Comparison of ENCODE assay signal across 20 cellular contexts in the genomic region with DNA sequence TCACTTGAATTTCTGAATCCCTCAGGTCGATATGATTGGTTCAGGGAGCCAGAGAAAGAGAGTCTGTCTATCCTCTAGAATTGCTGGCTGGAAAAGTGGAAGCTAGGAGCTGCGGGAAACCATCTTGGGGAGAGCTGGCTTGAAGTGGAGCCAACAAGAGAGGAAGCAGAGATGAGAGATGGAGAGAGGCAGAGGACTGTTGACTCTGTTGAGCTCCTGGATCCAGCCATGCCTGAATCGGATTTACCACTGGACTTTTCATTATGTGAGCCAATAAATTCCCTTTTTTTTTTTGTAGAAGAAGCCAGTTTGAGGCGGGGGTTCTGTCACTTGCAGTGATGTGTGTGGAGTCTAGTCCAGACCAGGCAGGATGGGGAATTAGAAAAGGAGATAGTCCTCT.
"Had no signal": no experiment of that assay in that cellular context is flagged by ENCODE, and none has a peak within 500 bp of the region (broad histone marks: within the 10 kb centered on the region; RNA-seq: fewer than 3 reads in every experiment).

No MANE protein-coding gene starts in this region.

- H3K4me3 ChIP-seq: MG63 had no signal

- DNase-seq: Karpas-422, KG1, MG63, NCI-H1092, NCI-H1105 treated with DMSO at 0.1 percent for 48 hours, NCI-H1417 treated with DMSO at 0.1 percent for 48 hours, NCI-H146, NCI-H1694 treated with DMSO at 0.1 percent for 48 hours, NCI-H1930, NCI-H2081, NCI-H2107, NCI-H226, NCI-H446, NCI-H510A, NCI-H524 treated with DMSO at 0.1 percent for 48 hours, NCI-H69, NCI-H774, SHP77, SK-N-SH had no signal

- H3K9ac ChIP-seq: SK-N-SH had no signal

- H3K4me2 ChIP-seq: SK-N-SH had no signal

- H3K27ac ChIP-seq: RWPE1 had no signal

- H3K27me3 ChIP-seq: MG63 had no signal
